In genomic region chr2:37570773-37571570, GRCh38 we compare ENCODE assay signal across 8 cellular contexts.
DNase-seq lines count a peak whose midpoint lies in the region; ATAC-seq and TF ChIP-seq lines count a peak whose summit lies in the region.
"Had no signal": no experiment of that assay in that cellular context is flagged by ENCODE, and none has a peak within 500 bp of the region (broad histone marks: within the 10 kb centered on the region; RNA-seq: fewer than 3 reads in every experiment).

No MANE protein-coding gene starts in this region.

- H3K79me2 ChIP-seq in PC-3 (ENCODE audit: low read length): no peaks in the 10 kb centered on the region
- H3K79me2 ChIP-seq: parathyroid adenoma had no signal

- peaks cover 44% of the 10 kb centered on the region for H3K4me1 ChIP-seq in PC-3 (ENCODE audit: insufficient read depth, low read length)
- H3K4me1 ChIP-seq: parathyroid adenoma had no signal

- intact Hi-C loops in PC-3 (cut with micrococcal nuclease) (loop anchor here (1.0 to 5.0 kb wide), 5 partner anchors 10 to 261 kb away; no protein-coding TSS in a partner anchor), left cardiac atrium (cut with DNase I) (no loop called here)

- peak overlapping the region; percentile 63 for H3K4me2 ChIP-seq in PC-3 (ENCODE audit: low read length)

- H3K27me3 ChIP-seq in PC-3 (ENCODE audit: low read length): no peaks in the 10 kb centered on the region

- H3K9me3 Mint-ChIP-seq in HFFc6: no peaks in the 10 kb centered on the region; the same call in 1 of the 2 replicates

- no peaks in the 10 kb centered on the region for H4K20me1 ChIP-seq in PC-3 (ENCODE audit: low read length)

- peak overlapping the region; percentile 34; the same call in 1 of the 2 replicates for H2AFZ ChIP-seq in PC-3 (ENCODE audit: low read length)
- H2AFZ ChIP-seq: parathyroid adenoma had no signal

- peak overlapping the region; percentile 87 for H3K27ac Mint-ChIP-seq in HFFc6

- ATAC-seq in GM18858 (IDR thresholded peaks at IDR 0.05; ENCODE audit: unreplicated experiment) (peak; percentile 80), PC-3 (peak; percentile 90), left cardiac atrium (peak; percentile 75 to 85)

- H3K9me3 ChIP-seq in PC-3 (ENCODE audit: low read length): no peaks in the 10 kb centered on the region

- CTCF ChIA-PET in PC-3 (lab: Charles Lee): no interaction called here

- peak overlapping the region; percentile 68 for H3K9ac ChIP-seq in PC-3 (ENCODE audit: low read length)
- H3K9ac ChIP-seq: parathyroid adenoma had no signal

- no TSS peak for BruUV-seq in PC-3 (replicated peaks; lab: Mats Ljungman, UMichigan)

- no peaks in the 10 kb centered on the region for H3K9me2 ChIP-seq in PC-3 (replicated peaks; ENCODE audit: low read length)

- H3K4me3 Mint-ChIP-seq in HFFc6: peak overlapping the region; percentile 70

- H3F3A ChIP-seq in PC-3 (ENCODE audit: low read length, unreplicated experiment): no peaks in the 10 kb centered on the region

- TF ChIP-seq CTCF in HFFc6 (IDR thresholded peaks at IDR 0.05): no peak
- TF ChIP-seq CTCF in PC-3 (conservative IDR thresholded peaks at IDR 0.05; ENCODE audit: low read depth, low read length): no peak

- no peaks in the 10 kb centered on the region; the same call in none of the 2 replicates for H3K27me3 Mint-ChIP-seq in HFFc6 (ENCODE audit: insufficient read depth)

- POLR2A ChIA-PET in PC-3 (lab: Charles Lee; ENCODE audit: unreplicated experiment): no interaction called here

- H3K4me1 Mint-ChIP-seq in HFFc6 (ENCODE audit: low read depth): peaks cover 81% of the 10 kb centered on the region

- H3K36me3 Mint-ChIP-seq in HFFc6 (ENCODE audit: low read depth): peaks cover 5% of the 10 kb centered on the region; the same call in 1 of the 2 replicates

- peak overlapping the region; percentile 88 for H3K27ac ChIP-seq in PC-3 (ENCODE audit: low read length)
- H3K27ac ChIP-seq: parathyroid adenoma had no signal

- H3K36me3 ChIP-seq in PC-3 (ENCODE audit: low read depth, low read length): no peaks in the 10 kb centered on the region

- DNase-seq in HFFc6: peak; percentile 89
- peak; percentile 91 for DNase-seq in PC-3
- peak; percentile 41 for DNase-seq in left cardiac atrium
- no peak for DNase-seq in NCI-H510A treated with DMSO at 0.1 percent for 48 hours (lab: John Stamatoyannopoulos, UW)
- DNase-seq in NCI-H1436 (lab: John Stamatoyannopoulos, UW): no peak
- DNase-seq in NCI-H524 treated with DMSO at 0.1 percent for 48 hours (lab: John Stamatoyannopoulos, UW): no peak

- no peak overlapping the region for H3K4me3 ChIP-seq in PC-3 (ENCODE audit: low read length)

Comparison
In these comparisons a context has a peak if more than half of its experiments do, and no peak if none do; other contexts are left out.
1. DNase-seq: peak in HFFc6 (single experiment), PC-3 (single experiment) and left cardiac atrium (single experiment); none in NCI-H510A treated with DMSO at 0.1 percent for 48 hours (single experiment), NCI-H1436 (single experiment) and NCI-H524 treated with DMSO at 0.1 percent for 48 hours (single experiment).
2. Peak in every context shown above with its lines, with median percentiles within 50 percentile points of each other: ATAC-seq.